Comparison of ENCODE assay signal across 29 cellular contexts in the genomic region with DNA sequence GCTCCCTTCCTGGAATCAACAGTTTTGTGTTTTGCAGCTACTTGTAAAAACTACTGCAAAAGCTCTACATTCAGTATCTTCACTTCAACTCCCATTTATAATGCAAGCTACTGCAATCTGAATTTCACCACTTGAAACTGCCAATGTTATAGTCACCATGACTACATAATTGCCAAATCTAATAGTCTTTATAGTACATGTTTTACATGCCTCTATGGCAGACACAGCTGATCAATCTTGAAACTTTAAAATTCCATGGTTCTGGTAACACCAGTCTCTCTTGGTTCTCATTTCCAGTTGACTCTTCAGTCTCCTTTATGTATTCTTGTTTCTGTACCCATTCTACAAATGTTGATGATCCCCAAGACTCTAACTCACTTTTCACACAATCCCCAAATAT.
DNase-seq lines count a peak whose midpoint lies in the region; ATAC-seq and TF ChIP-seq lines count a peak whose summit lies in the region.
"Had no signal": no experiment of that assay in that cellular context is flagged by ENCODE, and none has a peak within 500 bp of the region (broad histone marks: within the 10 kb centered on the region; RNA-seq: fewer than 3 reads in every experiment).

No MANE protein-coding gene starts in this region.

- peak overlapping the region; percentile 5 for H3K27ac Mint-ChIP-seq in CD8-positive, alpha-beta T cell
- H3K27ac Mint-ChIP-seq in WTC11 = peak overlapping the region; percentile 35; the same call in 1 of the 2 replicates
- H3K27ac Mint-ChIP-seq: activated CD8-positive, alpha-beta T cell treated with anti-CD3 and anti-CD28 coated beads, Interleukin-2, amount 10 ng/mL, durations not matched to agents 7 days and 5 days; activated naive CD4-positive, alpha-beta T cell treated with anti-CD3 and anti-CD28 coated beads, Interleukin-2, amount 10 ng/mL, durations not matched to agents 7 days and 5 days; stimulated activated naive B cell treated with anti-CD40 and anti-IgM and Interleukin-4, amounts not matched to agents 10 μg/mL and 1 μg/mL and 100 μg/mL, for 72 hours; T-helper 1 cell treated with Interleukin-12 subunit alpha and Interleukin-12 subunit beta and Interleukin-4 antibody, amounts not matched to agents 30 μg/mL and 1 μg/mL, for 36 hours had no signal

- H3K4me1 Mint-ChIP-seq in CD8-positive, alpha-beta T cell (ENCODE audit: low read depth) = peaks cover 49% of the 10 kb centered on the region
- peaks cover 19% of the 10 kb centered on the region for H3K4me1 Mint-ChIP-seq in WTC11

- no peaks in the 10 kb centered on the region for H3K9me3 ChIP-seq in CD8-positive, alpha-beta T cell (ENCODE audit: low read length)
- H3K9me3 ChIP-seq: prostate gland, thoracic aorta had no signal

- H3K36me3 ChIP-seq in CD8-positive, alpha-beta T cell (ENCODE audit: insufficient read depth, low read length) = no peaks in the 10 kb centered on the region
- H3K36me3 ChIP-seq: prostate gland, thoracic aorta had no signal

- no peak for ATAC-seq in CD8-positive, alpha-beta T cell
- ATAC-seq in WTC11 (no peak), GM18519 (IDR thresholded peaks at IDR 0.05; ENCODE audit: low FRiP score, unreplicated experiment) (no peak), HG03175 (IDR thresholded peaks at IDR 0.05; ENCODE audit: unreplicated experiment) (no peak)
- ATAC-seq: activated CD8-positive, alpha-beta T cell treated with anti-CD3 and anti-CD28 coated beads, Interleukin-2, amount 10 ng/mL, durations not matched to agents 7 days and 5 days; effector memory CD8-positive, alpha-beta T cell; left colon; sciatic nerve; stimulated activated naive B cell treated with anti-CD40 and anti-IgM and Interleukin-4, amounts not matched to agents 10 μg/mL and 1 μg/mL and 100 μg/mL, for 72 hours had no signal

- H3K9me3 Mint-ChIP-seq in CD8-positive, alpha-beta T cell = no peaks in the 10 kb centered on the region
- no peaks in the 10 kb centered on the region for H3K9me3 Mint-ChIP-seq in WTC11
- H3K9me3 Mint-ChIP-seq: CD4-positive, alpha-beta memory T cell; effector memory CD8-positive, alpha-beta T cell; memory B cell; stimulated activated naive B cell treated with anti-CD40 and anti-IgM and Interleukin-4, amounts not matched to agents 10 μg/mL and 1 μg/mL and 100 μg/mL, for 72 hours; T-helper 1 cell treated with Interleukin-12 subunit alpha and Interleukin-12 subunit beta and Interleukin-4 antibody, amounts not matched to agents 30 μg/mL and 1 μg/mL, for 36 hours had no signal

- no peak for TF ChIP-seq CTCF in CD8-positive, alpha-beta T cell (IDR thresholded peaks at IDR 0.05)
- TF ChIP-seq CTCF in WTC11 (IDR thresholded peaks at IDR 0.05) = no peak

- H3K27me3 ChIP-seq in CD8-positive, alpha-beta T cell (ENCODE audit: insufficient read depth, low read length) = no peaks in the 10 kb centered on the region

- CTCF ChIA-PET in CD8-positive, alpha-beta T cell (lab: Charles Lee) = interaction anchor here (1.1 kb wide), 1 partner anchor 25 kb away, joined by 3 read pairs; no protein-coding TSS in a partner anchor
- CTCF ChIA-PET in WTC11 (lab: Charles Lee) = interaction anchor here (0.9 kb wide), 1 partner anchor 617 kb away, joined by 3 read pairs; no protein-coding TSS in a partner anchor

- intact Hi-C loops in CD8-positive, alpha-beta T cell (cut with DNase I, micrococcal nuclease) = loop anchor here in 1 of 2 experiments (5.0 kb wide), 1 partner anchor 36 kb away; no protein-coding TSS in a partner anchor

- POLR2A ChIA-PET in CD8-positive, alpha-beta T cell (lab: Charles Lee) = interaction anchor here (0.9 kb wide), 1 partner anchor 10 kb away, joined by 3 read pairs; no protein-coding TSS in a partner anchor
- POLR2A ChIA-PET in WTC11 (lab: Charles Lee) = no interaction called here

- peaks cover 9% of the 10 kb centered on the region for H3K4me1 ChIP-seq in CD8-positive, alpha-beta T cell (ENCODE audit: insufficient read depth, low read length)
- H3K4me1 ChIP-seq: prostate gland had no signal

- no peak overlapping the region for H3K27ac ChIP-seq in CD8-positive, alpha-beta T cell (ENCODE audit: low read depth, low read length)
- H3K27ac ChIP-seq: coronary artery, prostate gland, thoracic aorta had no signal

- DNase-seq in NCI-H1436 (lab: John Stamatoyannopoulos, UW) (peak; percentile 2), NCI-H1436 treated with DMSO at 0.1 percent for 48 hours (lab: John Stamatoyannopoulos, UW) (no peak), WTC11 (ENCODE audit: low spot score) (no peak), fibroblast of the conjunctiva (ENCODE audit: low read depth) (peak; percentile 10), NCI-H748 (lab: John Stamatoyannopoulos, UW; ENCODE audit: unreplicated experiment) (no peak)
- no peak for DNase-seq in CD8-positive, alpha-beta T cell
- DNase-seq: activated CD8-positive, alpha-beta T cell treated with anti-CD3 and anti-CD28 coated beads, Interleukin-2, amount 10 ng/mL, durations not matched to agents 7 days and 5 days; activated naive CD4-positive, alpha-beta T cell treated with anti-CD3 and anti-CD28 coated beads, Interleukin-2, amount 10 ng/mL, durations not matched to agents 7 days and 5 days; aorta; CD4-positive, alpha-beta memory T cell; effector memory CD8-positive, alpha-beta T cell; GOT3; Karpas-422; left colon; NCI-H1048; NCI-H1930; NCI-H226; NCI-H69; RPMI8226; stimulated activated CD4-positive, alpha-beta T cell treated with anti-CD3 and anti-CD28 coated beads, Interleukin-4, amount 100 ng/mL, for 4 hours; stimulated activated naive B cell treated with anti-CD40 and anti-IgM and Interleukin-4, amounts not matched to agents 10 μg/mL and 1 μg/mL and 100 μg/mL, for 72 hours had no signal

- peaks cover 45% of the 10 kb centered on the region for H3K36me3 Mint-ChIP-seq in CD8-positive, alpha-beta T cell
- H3K36me3 Mint-ChIP-seq in WTC11 = no peaks in the 10 kb centered on the region

- no peak overlapping the region for H3K4me3 Mint-ChIP-seq in CD8-positive, alpha-beta T cell
- no peak overlapping the region for H3K4me3 Mint-ChIP-seq in WTC11
- H3K4me3 Mint-ChIP-seq: activated CD8-positive, alpha-beta T cell treated with anti-CD3 and anti-CD28 coated beads, Interleukin-2, amount 10 ng/mL, durations not matched to agents 7 days and 5 days; activated naive CD4-positive, alpha-beta T cell treated with anti-CD3 and anti-CD28 coated beads, Interleukin-2, amount 10 ng/mL, durations not matched to agents 7 days and 5 days; CD4-positive, alpha-beta memory T cell; effector memory CD8-positive, alpha-beta T cell; memory B cell; stimulated activated naive B cell treated with anti-CD40 and anti-IgM and Interleukin-4, amounts not matched to agents 10 μg/mL and 1 μg/mL and 100 μg/mL, for 72 hours; T-helper 1 cell treated with Interleukin-12 subunit alpha and Interleukin-12 subunit beta and Interleukin-4 antibody, amounts not matched to agents 30 μg/mL and 1 μg/mL, for 36 hours had no signal

- H3K4me3 ChIP-seq in CD8-positive, alpha-beta T cell (ENCODE audit: low read depth, low read length) = no peak overlapping the region
- H3K4me3 ChIP-seq: coronary artery, prostate gland, thoracic aorta had no signal

- H3K27me3 Mint-ChIP-seq in CD8-positive, alpha-beta T cell (ENCODE audit: low read depth) = no peaks in the 10 kb centered on the region
- no peaks in the 10 kb centered on the region for H3K27me3 Mint-ChIP-seq in WTC11 (ENCODE audit: low read depth)
- H3K27me3 Mint-ChIP-seq: activated naive CD4-positive, alpha-beta T cell treated with anti-CD3 and anti-CD28 coated beads, Interleukin-2, amount 10 ng/mL, durations not matched to agents 7 days and 5 days; CD4-positive, alpha-beta memory T cell; effector memory CD8-positive, alpha-beta T cell; memory B cell; stimulated activated naive B cell treated with anti-CD40 and anti-IgM and Interleukin-4, amounts not matched to agents 10 μg/mL and 1 μg/mL and 100 μg/mL, for 72 hours had no signal

TF ChIP-seq in WTC11, 78 proteins besides CTCF, POLR2A, EP300 and RAD21 (continues in another document):
- TF ChIP-seq ZNF121 (CRISPR knock-in tag; IDR thresholded peaks at IDR 0.05) (no peak), FOXJ3 (CRISPR knock-in tag; IDR thresholded peaks at IDR 0.05; ENCODE audit: borderline replicate concordance) (no peak), TEAD1 (CRISPR knock-in tag; IDR thresholded peaks at IDR 0.05) (no peak), ZNF317 (CRISPR knock-in tag; IDR thresholded peaks at IDR 0.05; ENCODE audit: borderline replicate concordance, low read depth) (no peak), ETV6 (CRISPR knock-in tag; IDR thresholded peaks at IDR 0.05) (no peak)
- TF ChIP-seq, protein P1, sequence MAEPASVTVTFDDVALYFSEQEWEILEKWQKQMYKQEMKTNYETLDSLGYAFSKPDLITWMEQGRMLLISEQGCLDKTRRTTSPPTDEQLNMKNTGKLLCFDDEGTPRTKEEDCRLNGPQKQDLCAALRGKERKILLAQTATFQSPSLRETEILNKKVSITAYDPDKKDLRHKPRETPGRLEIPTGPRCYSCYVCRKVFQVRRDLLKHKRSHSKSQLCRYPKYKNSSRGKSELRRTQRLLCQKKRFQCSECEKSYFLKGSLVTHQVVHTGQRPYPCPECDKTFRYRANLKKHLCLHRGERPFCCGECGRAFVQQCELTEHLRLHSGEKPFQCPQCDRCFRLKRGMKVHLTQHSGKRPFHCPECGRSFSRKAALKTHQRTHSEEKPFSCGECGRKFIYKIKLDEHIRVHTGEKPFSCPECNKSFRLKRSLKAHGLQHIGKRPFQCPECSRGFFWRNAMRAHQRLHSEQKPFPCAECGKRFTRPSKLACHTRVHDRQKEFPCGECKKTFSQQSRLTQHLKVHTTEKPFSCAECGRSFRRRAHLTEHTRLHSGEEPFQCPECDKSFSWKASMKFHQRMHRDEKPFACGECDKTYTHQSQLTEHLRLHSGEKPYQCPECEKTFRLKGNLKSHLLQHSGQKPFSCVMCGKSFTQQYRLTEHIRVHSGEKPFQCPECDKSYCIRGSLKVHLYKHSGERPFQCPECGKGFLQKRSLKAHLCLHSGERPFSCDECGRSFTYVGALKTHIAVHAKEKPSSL (CRISPR knock-in tag; conservative IDR thresholded peaks at IDR 0.05) = no peak

Comparison
In these comparisons a context has a peak if more than half of its experiments do, and no peak if none do; other contexts are left out.
1. DNase-seq: peak in NCI-H1436 (single experiment) and fibroblast of the conjunctiva (single experiment); none in NCI-H1436 treated with DMSO at 0.1 percent for 48 hours (single experiment), CD8-positive, alpha-beta T cell (0 of 7), WTC11 (single experiment) and NCI-H748 (single experiment).